Comparison of ENCODE assay signal across 10 cellular contexts in genomic region chr13:27969073-27969865, GRCh38. TPM values are rescaled to one million over a fixed set of nuclear protein-coding genes. Genes with fewer than 3 reads are reported as not detected.
DNase-seq lines count a peak whose midpoint lies in the region; FAIRE-seq and TF ChIP-seq lines count a peak whose summit lies in the region.
"Had no signal": no experiment of that assay in that cellular context is flagged by ENCODE, and none has a peak within 500 bp of the region (broad histone marks: within the 10 kb centered on the region; RNA-seq: fewer than 3 reads in every experiment).

TSS of gene CDX2 (minus strand) at chr13:27969315. CDS start at chr13:27969006, 309 bp downstream.

- intact Hi-C loops in activated CD4-positive, alpha-beta T cell treated with anti-CD3 and anti-CD28 coated beads, Interleukin-2, amount 10 ng/mL, durations not matched to agents 24 days and 14 days (cut with micrococcal nuclease): no loop called here
- intact Hi-C loops in endothelial cell of umbilical vein (cut with micrococcal nuclease) (no loop called here), tibial artery (cut with DNase I; ENCODE audit: low total_unique reads) (loop anchor here (5.0 kb wide), 1 partner anchor 137 kb away; no protein-coding TSS in a partner anchor), PC-9 (cut with micrococcal nuclease; ENCODE audit: unreplicated experiment) (no loop called here)

- TF ChIP-seq CTCF in endothelial cell of umbilical vein (IDR thresholded peaks at IDR 0.05; ENCODE audit: extremely low read depth in 1 of 2, insufficient read depth in 1 of 2, low read depth in 1 of 2, low read length in 2 of 2) (no peak), smooth muscle cell (IDR thresholded peaks at IDR 0.05; ENCODE audit: borderline replicate concordance, insufficient read depth, poor library complexity, severe bottlenecking) (no peak), tibial artery (IDR thresholded peaks at IDR 0.05) (no peak), PC-9 (conservative IDR thresholded peaks at IDR 0.05) (no peak)

- peaks cover 4% of the 10 kb centered on the region for H3K4me1 Mint-ChIP-seq in activated CD4-positive, alpha-beta T cell treated with anti-CD3 and anti-CD28 coated beads, Interleukin-2, amount 10 ng/mL, durations not matched to agents 24 days and 14 days

- peak within 1 kb of the TSS; percentile 82 for H3K27ac Mint-ChIP-seq in activated CD4-positive, alpha-beta T cell treated with anti-CD3 and anti-CD28 coated beads, Interleukin-2, amount 10 ng/mL, durations not matched to agents 24 days and 14 days

- CTCF ChIA-PET in endothelial cell of umbilical vein (lab: Charles Lee) (interaction anchor here (0.8 to 1.1 kb wide), 2 partner anchors 12 to 143 kb away, joined by 3 read pairs; no protein-coding TSS in a partner anchor), PC-9 (lab: Charles Lee) (no interaction called here)

- no TSS peak for BruUV-seq in endothelial cell of umbilical vein (replicated peaks; lab: Mats Ljungman, UMichigan)
- BruUV-seq in PC-9 (replicated peaks; lab: Mats Ljungman, UMichigan): no TSS peak

- no peaks in the 10 kb centered on the region for H3F3A ChIP-seq in smooth muscle cell (ENCODE audit: low read depth)
- H3F3A ChIP-seq in PC-9 (ENCODE audit: insufficient read depth, low read depth): no peaks in the 10 kb centered on the region

- no peaks in the 10 kb centered on the region for H3K9me2 ChIP-seq in PC-9 (ENCODE audit: insufficient read depth)

- H3K4me3 ChIP-seq in endothelial cell of umbilical vein (replicated peaks in 1 of 3; ENCODE audit: insufficient read depth in 1 of 3, low read depth in 1 of 3, low read length in 3 of 3): no peak within 1 kb of the TSS
- H3K4me3 ChIP-seq in smooth muscle cell: peak within 1 kb of the TSS; percentile 43
- peak within 1 kb of the TSS in 1 of 2 donors; percentile 1 for H3K4me3 ChIP-seq in tibial artery
- no peak within 1 kb of the TSS for H3K4me3 ChIP-seq in PC-9
- H3K4me3 ChIP-seq: vagina had no signal

- dilution Hi-C loops in endothelial cell of umbilical vein (cut with MboI; ENCODE audit: extremely low pct_ligation_motif_present, low sequenced_read_pairs): no loop called here

- no peak for DNase-seq in activated CD4-positive, alpha-beta T cell treated with anti-CD3 and anti-CD28 coated beads, Interleukin-2, amount 10 ng/mL, durations not matched to agents 24 days and 14 days
- DNase-seq in activated CD4-positive, alpha-beta T cell treated with anti-CD3 and anti-CD28 coated beads for 4 hours: no peak
- DNase-seq in NCI-H526 treated with DMSO at 0.1 percent for 48 hours (lab: John Stamatoyannopoulos, UW): peak; percentile 87
- no peak for DNase-seq in endothelial cell of umbilical vein (ENCODE audit: low read depth, low spot score)
- no peak for DNase-seq in smooth muscle cell (lab: John Stamatoyannopoulos, UW; ENCODE audit: unreplicated experiment)
- no peak for DNase-seq in mucosa of gallbladder (ENCODE audit: low spot score)
- no peak for DNase-seq in tibial artery
- DNase-seq in PC-9: no peak

- H3K4me2 ChIP-seq in endothelial cell of umbilical vein (ENCODE audit: insufficient read depth, low read length) (no peak within 1 kb of the TSS), smooth muscle cell (peak within 1 kb of the TSS; percentile 81), PC-9 (no peak within 1 kb of the TSS)

- H3K9me3 ChIP-seq in endothelial cell of umbilical vein (replicated peaks; ENCODE audit: control insufficient read depth, insufficient read depth, low read length) (no peaks in the 10 kb centered on the region), smooth muscle cell (replicated peaks; ENCODE audit: low read depth) (no peaks in the 10 kb centered on the region), tibial artery (no peaks in the 10 kb centered on the region), PC-9 (ENCODE audit: insufficient read depth, low read depth) (no peaks in the 10 kb centered on the region)
- H3K9me3 ChIP-seq: vagina had no signal

- TF ChIP-seq POLR2A in endothelial cell of umbilical vein (IDR thresholded peaks at IDR 0.05; ENCODE audit: low read depth, low read length): no peak

- 3% methylated on average over 32 of the region's 35 CpGs for WGBS in smooth muscle cell (ENCODE audit: low lambda C conversion rate)

- H3K27ac ChIP-seq in endothelial cell of umbilical vein (ENCODE audit: insufficient read depth, low read depth, low read length) (no peak within 1 kb of the TSS), smooth muscle cell (ENCODE audit: low read depth) (no peak within 1 kb of the TSS), tibial artery (no peak within 1 kb of the TSS), PC-9 (no peak within 1 kb of the TSS)
- H3K27ac ChIP-seq: vagina had no signal

- peaks cover 2% of the 10 kb centered on the region for H3K36me3 Mint-ChIP-seq in activated CD4-positive, alpha-beta T cell treated with anti-CD3 and anti-CD28 coated beads, Interleukin-2, amount 10 ng/mL, durations not matched to agents 24 days and 14 days (ENCODE audit: low read depth)

- H4K20me1 ChIP-seq in endothelial cell of umbilical vein (replicated peaks; ENCODE audit: control insufficient read depth, extremely low read depth, insufficient read depth, low read length): no peaks in the 10 kb centered on the region
- no peaks in the 10 kb centered on the region for H4K20me1 ChIP-seq in smooth muscle cell (ENCODE audit: low read depth)
- no peaks in the 10 kb centered on the region for H4K20me1 ChIP-seq in PC-9 (ENCODE audit: insufficient read depth)

- H3K79me2 ChIP-seq in endothelial cell of umbilical vein (ENCODE audit: control insufficient read depth, insufficient read depth, low read length) (no peaks in the 10 kb centered on the region), smooth muscle cell (ENCODE audit: low read depth) (no peaks in the 10 kb centered on the region), PC-9 (ENCODE audit: low read depth) (no peaks in the 10 kb centered on the region)

- H3K9me3 Mint-ChIP-seq in activated CD4-positive, alpha-beta T cell treated with anti-CD3 and anti-CD28 coated beads, Interleukin-2, amount 10 ng/mL, durations not matched to agents 24 days and 14 days: peaks cover 3% of the 10 kb centered on the region

- POLR2A ChIA-PET in endothelial cell of umbilical vein (lab: Charles Lee): no interaction called here
- POLR2A ChIA-PET in PC-9 (lab: Charles Lee; ENCODE audit: unreplicated experiment): no interaction called here

- H3K9ac ChIP-seq in endothelial cell of umbilical vein (replicated peaks; ENCODE audit: extremely low read depth, insufficient read depth, low read length) (no peak within 1 kb of the TSS), smooth muscle cell (ENCODE audit: low read depth) (no peak within 1 kb of the TSS)

- H3K4me1 ChIP-seq in endothelial cell of umbilical vein (ENCODE audit: control insufficient read depth, extremely low read depth, insufficient read depth, low read length) (no peaks in the 10 kb centered on the region), smooth muscle cell (ENCODE audit: low read depth) (peaks cover 42% of the 10 kb centered on the region), tibial artery (peaks cover 0 to 48% (median 25%) of the 10 kb centered on the region in 4 donors), PC-9 (replicated peaks; ENCODE audit: insufficient read depth) (no peaks in the 10 kb centered on the region)

- peaks cover 76% of the 10 kb centered on the region for H3K27me3 Mint-ChIP-seq in activated CD4-positive, alpha-beta T cell treated with anti-CD3 and anti-CD28 coated beads, Interleukin-2, amount 10 ng/mL, durations not matched to agents 24 days and 14 days

- no peak for FAIRE-seq in endothelial cell of umbilical vein (lab: Jason Lieb, UNC)

- H3K36me3 ChIP-seq in endothelial cell of umbilical vein (ENCODE audit: control insufficient read depth in 2 of 2, extremely low read depth in 1 of 2, insufficient read depth in 2 of 2, low read length in 2 of 2) (no peaks in the 10 kb centered on the region), smooth muscle cell (ENCODE audit: low read depth) (no peaks in the 10 kb centered on the region), tibial artery (no peaks in the 10 kb centered on the region), PC-9 (ENCODE audit: low read depth) (no peaks in the 10 kb centered on the region)
- H3K36me3 ChIP-seq: vagina had no signal

- H3K9me1 ChIP-seq in endothelial cell of umbilical vein (replicated peaks; ENCODE audit: control insufficient read depth, extremely low read depth, insufficient read depth, low read length): no peaks in the 10 kb centered on the region

- peaks cover 89 to 99% of the 10 kb centered on the region in 2 experiments for H3K27me3 ChIP-seq in endothelial cell of umbilical vein (ENCODE audit: control insufficient read depth in 2 of 2, insufficient read depth in 2 of 2, low read length in 2 of 2)
- peaks cover 100% of the 10 kb centered on the region for H3K27me3 ChIP-seq in smooth muscle cell (ENCODE audit: low read depth)
- peaks cover 0 to 100% of the 10 kb centered on the region in 2 donors for H3K27me3 ChIP-seq in tibial artery
- H3K27me3 ChIP-seq in PC-9 (ENCODE audit: insufficient read depth, low read depth): peaks cover 17% of the 10 kb centered on the region

- no peak within 1 kb of the TSS for H2AFZ ChIP-seq in endothelial cell of umbilical vein (ENCODE audit: low read depth, low read length)
- no peak within 1 kb of the TSS for H2AFZ ChIP-seq in smooth muscle cell (ENCODE audit: low read depth)
- no peak within 1 kb of the TSS for H2AFZ ChIP-seq in PC-9

- H3K4me3 Mint-ChIP-seq in activated CD4-positive, alpha-beta T cell treated with anti-CD3 and anti-CD28 coated beads, Interleukin-2, amount 10 ng/mL, durations not matched to agents 24 days and 14 days: no peak within 1 kb of the TSS

TF ChIP-seq in endothelial cell of umbilical vein, 7 proteins besides CTCF, POLR2A, EP300 and RAD21 (continues in another document):
- TF ChIP-seq EZH2 (IDR thresholded peaks at IDR 0.05; ENCODE audit: borderline replicate concordance, low read depth, low read length, severe bottlenecking) (peak; percentile 74), MAX (IDR thresholded peaks at IDR 0.05; ENCODE audit: insufficient read depth, insufficient read length) (no peak)

RNA-seq across cellular contexts. Expression of gene CDX2, which starts in this region (rescaled TPM):
- not detected in 2 replicates for total RNA-seq in activated CD4-positive, alpha-beta T cell treated with anti-CD3 and anti-CD28 coated beads, Interleukin-2, amount 10 ng/mL, durations not matched to agents 24 days and 14 days
- total RNA-seq in endothelial cell of umbilical vein: not detected in 2 replicates
- not detected in 2 replicates for polyA plus RNA-seq in endothelial cell of umbilical vein
- not detected in 2 replicates for polyA plus RNA-seq in endothelial cell of umbilical vein (2011; cell fraction: cytosol; rRNA removed)
- polyA plus RNA-seq in endothelial cell of umbilical vein (2011; cell fraction: nucleus; rRNA removed): not detected in 2 replicates
- polyA plus RNA-seq in endothelial cell of umbilical vein (2012): not detected in 2 replicates
- polyA minus RNA-seq in endothelial cell of umbilical vein: not detected in 2 replicates
- not detected for polyA minus RNA-seq in endothelial cell of umbilical vein (2011; cell fraction: cytosol; rRNA and poly(A)+ RNA removed)
- polyA minus RNA-seq in endothelial cell of umbilical vein (2011; cell fraction: nucleus; rRNA and poly(A)+ RNA removed): not detected in 2 replicates
- total RNA-seq in smooth muscle cell: 0.04 and 0.18 TPM in 2 replicates
- polyA plus RNA-seq in smooth muscle cell: 0.31 and 0.45 TPM in 2 replicates
- total RNA-seq in mucosa of gallbladder: 0.17 TPM
- total RNA-seq in PC-9 (2021): not detected in 2 replicates
- total RNA-seq: skeletal muscle tissue, vagina had no signal
